Comparison of ENCODE assay signal across 1 cellular context in genomic region chr7:103149808-103150180, GRCh38.
TF ChIP-seq lines count a peak whose summit lies in the region.

No MANE protein-coding gene starts in this region.

TF ChIP-seq in K562, 482 proteins besides CTCF, POLR2A, EP300 and RAD21 (continues in another document):
- 0 out of 2 replicates have a peak, but pooled peaks have one; percentile 8 for TF ChIP-seq ZBTB40 (IDR thresholded peaks at IDR 0.05)
- no peak for TF ChIP-seq ZBTB40 (CRISPR knock-in tag; IDR thresholded peaks at IDR 0.05)
- TF ChIP-seq HDGF (IDR thresholded peaks at IDR 0.05), result peak; percentile 54; the same call in 1 of the 2 replicates
- 0 out of 2 replicates have a peak, but pooled peaks have one; percentile 3 for TF ChIP-seq HSF4 (CRISPR knock-in tag; IDR thresholded peaks at IDR 0.05; ENCODE audit: borderline replicate concordance)
- peak in 1 of 2 experiments; percentile 55 for TF ChIP-seq AFF1 (IDR thresholded peaks at IDR 0.05; ENCODE audit: low read depth in 1 of 2, partially characterized antibody in 2 of 2)
- peak; percentile 30; the same call in 1 of the 2 replicates for TF ChIP-seq NFATC3 (IDR thresholded peaks at IDR 0.05)
- TF ChIP-seq MYC (IDR thresholded peaks at IDR 0.05; ENCODE audit: low read depth, low read length), result no peak
- peak; percentile 80; the same call in 1 of the 2 replicates for TF ChIP-seq MYC (CRISPR knock-in tag; IDR thresholded peaks at IDR 0.05; ENCODE audit: borderline replicate concordance, low read depth)
- TF ChIP-seq TOE1 (IDR thresholded peaks at IDR 0.05; ENCODE audit: borderline replicate concordance), result peak; percentile 46
- no peak for TF ChIP-seq TOE1 (CRISPR knock-in tag; IDR thresholded peaks at IDR 0.05; ENCODE audit: borderline replicate concordance, low read depth)
- no peak for TF ChIP-seq SNAPC5 (CRISPR knock-in tag; IDR thresholded peaks at IDR 0.05)
- TF ChIP-seq DDX20 (tag; IDR thresholded peaks at IDR 0.05; ENCODE audit: low read depth), result 0 out of 2 replicates have a peak, but pooled peaks have one; percentile 48
- peak; percentile 7 for TF ChIP-seq ASH1L (IDR thresholded peaks at IDR 0.05; ENCODE audit: borderline replicate concordance, low read depth, partially characterized antibody)
- no peak for TF ChIP-seq RBM25 (IDR thresholded peaks at IDR 0.05; ENCODE audit: low read depth, low read length, severe bottlenecking)
- no peak for TF ChIP-seq RBM39 (optimal IDR thresholded peaks at IDR 0.05; ENCODE audit: low read depth, low read length)
- no peak for TF ChIP-seq ARID1B (IDR thresholded peaks at IDR 0.05)
- no peak for TF ChIP-seq ATF7 (IDR thresholded peaks at IDR 0.05)
- peak; percentile 61 for TF ChIP-seq BACH1 (tag; IDR thresholded peaks at IDR 0.05)
- 0 out of 2 replicates have a peak, but pooled peaks have one; percentile 4 for TF ChIP-seq MYBL2 (IDR thresholded peaks at IDR 0.05; ENCODE audit: low read depth)
- TF ChIP-seq MYBL2 (CRISPR knock-in tag; IDR thresholded peaks at IDR 0.05; ENCODE audit: borderline replicate concordance), result no peak
- peak; percentile 2 for TF ChIP-seq TBP (optimal IDR thresholded peaks at IDR 0.05; ENCODE audit: low read depth, low read length)
- TF ChIP-seq MNT (conservative IDR thresholded peaks at IDR 0.05), result peak in 1 of 2 experiments; percentile 39; a peak in 2 of 4 replicates
- TF ChIP-seq GTF2E2 (tag; IDR thresholded peaks at IDR 0.05), result no peak
- peak; percentile 74; the same call in 1 of the 2 replicates for TF ChIP-seq EP400 (IDR thresholded peaks at IDR 0.05)
- TF ChIP-seq RFX7 (CRISPR knock-in tag; IDR thresholded peaks at IDR 0.05), result no peak
- TF ChIP-seq JUND (IDR thresholded peaks at IDR 0.05; ENCODE audit: borderline replicate concordance, low read depth, low read length), result no peak
- 0 out of 3 replicates have a peak, but pooled peaks have one; percentile 8 for TF ChIP-seq JUND (tag; IDR thresholded peaks at IDR 0.05; ENCODE audit: borderline replicate concordance, low read depth, low read length)
- no peak for TF ChIP-seq NR4A1 (CRISPR knock-in tag; IDR thresholded peaks at IDR 0.05)
- 0 out of 2 replicates have a peak, but pooled peaks have one; percentile 61 for TF ChIP-seq NR4A1 (tag; IDR thresholded peaks at IDR 0.05)
- 0 out of 2 replicates have a peak, but pooled peaks have one; percentile 9 for TF ChIP-seq LEF1 (IDR thresholded peaks at IDR 0.05)
- TF ChIP-seq MGA (IDR thresholded peaks at IDR 0.05), result peak; percentile 58
